Comparison of ENCODE assay signal across 24 cellular contexts in the genomic region with DNA sequence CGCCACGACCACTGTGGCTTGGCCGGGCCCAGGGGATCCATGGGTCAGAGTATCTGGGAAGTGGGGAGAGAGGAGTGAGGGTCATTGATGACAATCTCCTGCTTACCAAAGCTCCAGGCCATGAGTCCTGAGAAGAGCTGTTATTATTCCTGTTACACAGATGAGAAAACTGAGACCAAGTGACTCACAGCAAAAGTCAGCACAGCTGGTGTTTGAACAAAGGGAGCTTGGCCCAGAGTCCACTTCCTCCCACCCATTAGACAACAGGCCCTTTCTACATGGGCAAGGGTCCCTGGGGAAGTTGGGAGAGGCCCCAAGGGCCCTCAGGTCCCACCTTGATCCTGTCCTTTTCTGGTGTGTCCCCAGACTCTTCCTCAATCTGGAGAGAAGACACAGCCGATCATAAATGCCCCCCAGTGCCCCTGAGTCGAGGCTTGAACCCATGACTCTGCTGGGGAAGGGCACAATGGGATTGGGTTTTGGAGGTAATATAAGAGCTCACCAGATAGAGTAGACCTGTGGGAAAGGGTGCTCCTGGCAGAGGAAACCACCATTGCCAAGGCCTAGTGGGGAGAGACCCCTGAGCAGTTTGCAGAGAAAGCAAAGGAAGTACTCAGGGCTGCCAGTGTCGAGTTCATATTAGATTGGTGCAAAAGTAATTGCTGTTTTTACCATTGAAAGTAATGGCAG. TPM values are rescaled to one million over a fixed set of nuclear protein-coding genes. Genes with fewer than 3 reads are reported as not detected.
DNase-seq lines count a peak whose midpoint lies in the region; ATAC-seq, FAIRE-seq and TF ChIP-seq lines count a peak whose summit lies in the region.
"Had no signal": no experiment of that assay in that cellular context is flagged by ENCODE, and none has a peak within 500 bp of the region (broad histone marks: within the 10 kb centered on the region; RNA-seq: fewer than 3 reads in every experiment).

No MANE protein-coding gene starts in this region.

- H3K18ac ChIP-seq in trophoblast cell (ENCODE audit: low read length): no peak overlapping the region

- POLR2A ChIA-PET in A549 (lab: Yijun Ruan, JAX): interaction anchor here (0.7 kb wide), 1 partner anchor 28 kb away, joined by 5 read pairs; no protein-coding TSS in a partner anchor

- TF ChIP-seq POLR2A in A549 (IDR thresholded peaks at IDR 0.05; ENCODE audit: low read length): no peak

- CTCF ChIA-PET in A549 (lab: Yijun Ruan, JAX): interaction anchor here (0.9 to 1.4 kb wide), 2 partner anchors 9 to 26 kb away, joined by 5 to 6 read pairs; no protein-coding TSS in a partner anchor

- no peak for TF ChIP-seq RAD21 in A549 (conservative IDR thresholded peaks at IDR 0.05 in 1 of 2, IDR thresholded peaks at IDR 0.05 in 1 of 2)

- no peak overlapping the region for H3K4ac ChIP-seq in trophoblast cell (ENCODE audit: low read depth, low read length)

- no peak overlapping the region for H4K91ac ChIP-seq in trophoblast cell (ENCODE audit: low read depth, low read length)

- no peak overlapping the region for H2BK5ac ChIP-seq in trophoblast cell (ENCODE audit: low read depth, low read length, poor library complexity)

- no peak overlapping the region for H4K8ac ChIP-seq in trophoblast cell (ENCODE audit: low read depth, low read length)

- DNase-seq in A549 (ENCODE audit: low read depth in 1 of 2, low spot score in 1 of 2) (no peak), NCI-H69 (lab: John Stamatoyannopoulos, UW) (peak; percentile 46), epidermal melanocyte (ENCODE audit: insufficient read length, low spot score) (peak; percentile 9), trophoblast cell (no peak), cardiac septum (ENCODE audit: low spot score) (no peak), GDM1 (lab: John Stamatoyannopoulos, UW) (no peak), DMS79 (lab: John Stamatoyannopoulos, UW) (no peak)
- DNase-seq: BE2C; CD4-positive, CD25-positive, alpha-beta regulatory T cell; COR-L47; DMS 273 treated with DMSO at 0.1 percent for 48 hours; DND-41; MG63; NCI-H1417 treated with DMSO at 0.1 percent for 48 hours; NCI-H187 treated with DMSO at 0.1 percent for 48 hours; SHP77 treated with DMSO at 0.1 percent for 48 hours; T-cell had no signal

- peaks cover 12% of the 10 kb centered on the region for H3K4me1 ChIP-seq in A549
- H3K4me1 ChIP-seq in trophoblast cell (ENCODE audit: control insufficient read depth in 1 of 2, insufficient read depth in 2 of 2, low read length in 2 of 2): peaks cover 11 to 13% of the 10 kb centered on the region in 2 experiments

- no peak overlapping the region for H4K12ac ChIP-seq in trophoblast cell (ENCODE audit: low read depth, low read length)

- H2AFZ ChIP-seq in trophoblast cell (ENCODE audit: insufficient read depth, low read length, poor library complexity): no peak overlapping the region
- H2AFZ ChIP-seq: GM23338 had no signal

- peaks cover 4% of the 10 kb centered on the region for H3K79me2 ChIP-seq in trophoblast cell (ENCODE audit: control insufficient read depth, insufficient read depth, low read length, poor library complexity)

- no peaks in the 10 kb centered on the region for H3K27me3 ChIP-seq in trophoblast cell (ENCODE audit: insufficient read depth, low read length)
- H3K27me3 ChIP-seq: BE2C, MG63 had no signal

- TF ChIP-seq EP300 in A549 (IDR thresholded peaks at IDR 0.05): no peak

- no peak overlapping the region for H3K9ac ChIP-seq in trophoblast cell (ENCODE audit: low read length)

- ATAC-seq in A549: no peak
- ATAC-seq: GM23338, HCT116, T-cell had no signal

- no peak overlapping the region for H3K4me2 ChIP-seq in A549
- no peak overlapping the region for H3K4me2 ChIP-seq in trophoblast cell (ENCODE audit: low read length)
- H3K4me2 ChIP-seq: GM23338 had no signal

- no peak overlapping the region for H2AK5ac ChIP-seq in trophoblast cell (ENCODE audit: low read length)

- H3K23ac ChIP-seq in trophoblast cell (ENCODE audit: low read length): no peak overlapping the region

- H3K9me3 ChIP-seq in A549 (no peaks in the 10 kb centered on the region), trophoblast cell (ENCODE audit: insufficient read depth, low read depth, low read length) (peaks cover 1% of the 10 kb centered on the region)
- H3K9me3 ChIP-seq: BE2C, MG63 had no signal

- H3K79me1 ChIP-seq in trophoblast cell (ENCODE audit: low read length): peaks cover 15% of the 10 kb centered on the region

- intact Hi-C loops in cardiac septum (cut with DNase I): no loop called here

- H2BK120ac ChIP-seq in trophoblast cell (ENCODE audit: insufficient read depth, low read length, poor library complexity): no peak overlapping the region

- no peak overlapping the region for H2BK12ac ChIP-seq in trophoblast cell (ENCODE audit: low read length)

- H3K4me3 ChIP-seq in A549: no peak overlapping the region
- peak overlapping the region; percentile 21 for H3K4me3 ChIP-seq in trophoblast cell (ENCODE audit: low read depth, low read length)
- H3K4me3 ChIP-seq: GM23338, MG63 had no signal

- no peaks in the 10 kb centered on the region for H3K36me3 ChIP-seq in trophoblast cell (ENCODE audit: control insufficient read depth in 1 of 2, insufficient read depth in 2 of 2, low read length in 2 of 2)
- H3K36me3 ChIP-seq: BE2C, MG63 had no signal

- TF ChIP-seq CTCF in A549 (IDR thresholded peaks at IDR 0.05): no peak

- no peak overlapping the region for H3K27ac ChIP-seq in A549
- no peak overlapping the region for H3K27ac ChIP-seq in trophoblast cell (ENCODE audit: low read depth, low read length)
- H3K27ac ChIP-seq: RWPE1 had no signal

- FAIRE-seq in A549 (lab: Jason Lieb, UNC): no peak
- FAIRE-seq: A204.1, GM12891 had no signal

- H3K14ac ChIP-seq in trophoblast cell (ENCODE audit: low read length): no peak overlapping the region

- 75% methylated on average over 6 of the region's 6 CpGs for WGBS in A549 (ENCODE audit: missing lambda C conversion rate)
- no CpG with 5 or more reads among the region's 6 CpGs for WGBS in trophoblast cell (ENCODE audit: extremely low coverage, insufficient coverage, insufficient read length)

TF ChIP-seq in A549, 52 proteins besides CTCF, POLR2A, EP300 and RAD21:
- TF ChIP-seq KDM1A (IDR thresholded peaks at IDR 0.05; ENCODE audit: low read depth): peak; percentile 28; the same call in 1 of the 2 replicates
- TF ChIP-seq EHF (CRISPR knock-in tag; IDR thresholded peaks at IDR 0.05): no peak

RNA-seq across cellular contexts. Expression of a gene that starts 6.8 kb away (rescaled TPM):
- polyA plus RNA-seq in A549 (2011; rRNA removed) (0.12 TPM in 1 of 2 replicates, not detected in the other), A549 (2017; fragmentation: RNase III; extraction: RNeasy Plus Mini Kit Qiagen cat#74134 plus additional on column Dnase treatment) (not detected in 3 replicates)
- polyA plus RNA-seq in A549 (2012; cell fraction: cytosol; rRNA removed): 0.03 and 0.05 TPM in 2 replicates
- not detected in 2 replicates for polyA plus RNA-seq in A549 (2012; cell fraction: nucleus; rRNA removed)
- polyA minus RNA-seq in A549 (2011; rRNA and poly(A)+ RNA removed): not detected in 2 replicates
- 0.03 and 0.04 TPM in 2 replicates for polyA plus RNA-seq in trophoblast cell (2013)
- not detected for total RNA-seq in cardiac septum
- total RNA-seq: CD4-positive, CD25-positive, alpha-beta regulatory T cell; GM23338; LHCN-M2; NCI-H460 had no signal
- polyA plus RNA-seq: CD4-positive, CD25-positive, alpha-beta regulatory T cell; GM23338 had no signal

RNA-seq across cellular contexts. Expression of a gene that starts 18.6 kb away (rescaled TPM):
- polyA plus RNA-seq in A549 (2011; rRNA removed) (0.09 and 0.20 TPM in 2 replicates), A549 (2017; fragmentation: RNase III; extraction: RNeasy Plus Mini Kit Qiagen cat#74134 plus additional on column Dnase treatment) (0.09 TPM in 1 of 3 replicates, not detected in the others)
- 0.03 and 0.04 TPM in 2 replicates for polyA plus RNA-seq in A549 (2012; cell fraction: cytosol; rRNA removed)
- polyA plus RNA-seq in A549 (2012; cell fraction: nucleus; rRNA removed): 0.20 and 0.59 TPM in 2 replicates
- not detected in 2 replicates for polyA minus RNA-seq in A549 (2011; rRNA and poly(A)+ RNA removed)
- 0.41 and 0.47 TPM in 2 replicates for polyA plus RNA-seq in trophoblast cell (2013)
- not detected for total RNA-seq in cardiac septum
- total RNA-seq: CD4-positive, CD25-positive, alpha-beta regulatory T cell; GM23338; LHCN-M2; NCI-H460 had no signal
- polyA plus RNA-seq: CD4-positive, CD25-positive, alpha-beta regulatory T cell had no signal

RNA-seq across cellular contexts. Expression of a gene that starts 27.8 kb away (rescaled TPM):
- 0.32 and 0.38 TPM in 2 replicates for polyA plus RNA-seq in A549 (2011; rRNA removed)
- 0.86 and 1.1 TPM in 2 replicates for polyA plus RNA-seq in A549 (2012; cell fraction: cytosol; rRNA removed)
- 0.67 and 0.88 TPM in 2 replicates for polyA plus RNA-seq in A549 (2012; cell fraction: nucleus; rRNA removed)
- polyA plus RNA-seq in A549 (2017; fragmentation: RNase III; extraction: RNeasy Plus Mini Kit Qiagen cat#74134 plus additional on column Dnase treatment): 0.45 to 0.61 TPM (median 0.50 TPM) in 3 replicates
- polyA minus RNA-seq in A549 (2011; rRNA and poly(A)+ RNA removed): 0.24 and 0.33 TPM in 2 replicates
- 0.64 and 1.0 TPM in 2 replicates for polyA plus RNA-seq in trophoblast cell (2013)
- 23.6 TPM for total RNA-seq in cardiac septum
- total RNA-seq: CD4-positive, CD25-positive, alpha-beta regulatory T cell; LHCN-M2 had no signal

RNA-seq across cellular contexts. Expression of a gene that starts 37.7 kb away (rescaled TPM):
- polyA plus RNA-seq in A549 (2011; rRNA removed): 0.04 TPM in 1 of 2 replicates, not detected in the other
- 0.01 TPM in 1 of 2 replicates, not detected in the other for polyA plus RNA-seq in A549 (2012; cell fraction: cytosol; rRNA removed)
- 0.02 TPM in 1 of 2 replicates, not detected in the other for polyA plus RNA-seq in A549 (2012; cell fraction: nucleus; rRNA removed)
- not detected in 3 replicates for polyA plus RNA-seq in A549 (2017; fragmentation: RNase III; extraction: RNeasy Plus Mini Kit Qiagen cat#74134 plus additional on column Dnase treatment)
- polyA minus RNA-seq in A549 (2011; rRNA and poly(A)+ RNA removed): 0.08 TPM in 1 of 2 replicates, not detected in the other
- 0.04 TPM in 2 replicates for polyA plus RNA-seq in trophoblast cell (2013)
- not detected for total RNA-seq in cardiac septum
- total RNA-seq: GM23338, LHCN-M2, NCI-H460 had no signal
- polyA plus RNA-seq: GM23338 had no signal

RNA-seq across cellular contexts. Expression of a gene that starts 41.7 kb away (rescaled TPM):
- polyA plus RNA-seq in A549 (2011; rRNA removed) (15.5 and 16.3 TPM in 2 replicates), A549 (2017; fragmentation: RNase III; extraction: RNeasy Plus Mini Kit Qiagen cat#74134 plus additional on column Dnase treatment) (26.9 to 29.4 TPM (median 27.9 TPM) in 3 replicates)
- polyA plus RNA-seq in A549 (2012; cell fraction: cytosol; rRNA removed): 53.3 and 66.5 TPM in 2 replicates
- 222 and 288 TPM in 2 replicates for polyA plus RNA-seq in A549 (2012; cell fraction: nucleus; rRNA removed)
- polyA minus RNA-seq in A549 (2011; rRNA and poly(A)+ RNA removed): 10.9 and 20.9 TPM in 2 replicates
- polyA plus RNA-seq in trophoblast cell (2013): 16.2 and 19.0 TPM in 2 replicates
- total RNA-seq in cardiac septum: 21.6 TPM

Comparison
In these comparisons a context has a peak if more than half of its experiments do, and no peak if none do; other contexts are left out.
1. DNase-seq: peak in NCI-H69 (single experiment) and epidermal melanocyte (single experiment); none in A549 (0 of 2), trophoblast cell (0 of 2), cardiac septum (single experiment), GDM1 (single experiment) and DMS79 (single experiment).